Comparison of ENCODE assay signal across 34 cellular contexts in genomic region chr18:77821892-77822291, GRCh38.
"Had no signal": no experiment of that assay in that cellular context is flagged by ENCODE, and none has a peak within 500 bp of the region (broad histone marks: within the 10 kb centered on the region; RNA-seq: fewer than 3 reads in every experiment).

No MANE protein-coding gene starts in this region.

- H3K9ac ChIP-seq: KMS-11 had no signal

- H3K27ac ChIP-seq: KMS-11 had no signal

- DNase-seq: Karpas-422, Kasumi-1, MG63, MM.1S, MV-4-11, NCI-H1048, NCI-H1092, NCI-H1092 treated with DMSO at 0.1 percent for 48 hours, NCI-H1105, NCI-H1105 treated with DMSO at 0.1 percent for 48 hours, NCI-H1417, NCI-H1417 treated with DMSO at 0.1 percent for 48 hours, NCI-H1436, NCI-H1436 treated with DMSO at 0.1 percent for 48 hours, NCI-H146, NCI-H1694, NCI-H1694 treated with DMSO at 0.1 percent for 48 hours, NCI-H187, NCI-H187 treated with DMSO at 0.1 percent for 48 hours, NCI-H1930, NCI-H2029, NCI-H2029 treated with DMSO at 0.1 percent for 48 hours, NCI-H2081, NCI-H2081 treated with DMSO at 0.1 percent for 48 hours, NCI-H2171, NCI-H2171 treated with DMSO at 0.1 percent for 48 hours, NCI-H2227 treated with DMSO at 0.1 percent for 48 hours, NCI-H226, NCI-H345, NCI-H446, NCI-H446 treated with DMSO at 0.1 percent for 48 hours, NCI-H510A, NCI-H510A treated with DMSO at 0.1 percent for 48 hours had no signal

- H3K4me3 ChIP-seq: MG63 had no signal

- H3K27me3 ChIP-seq: MG63 had no signal

- H3K9me3 ChIP-seq: MG63 had no signal

- H3K36me3 ChIP-seq: MG63 had no signal

- H3K4me2 ChIP-seq: KMS-11 had no signal
